ENCODE assay signal across 10 cellular contexts in genomic region chr15:69760263-69760855, GRCh38.
A peak's percentile ranks its signal among the peaks of the same experiment; 100 is the strongest.
DNase-seq lines count a peak whose midpoint lies in the region; ATAC-seq, FAIRE-seq and TF ChIP-seq lines count a peak whose summit lies in the region.
"Had no signal": no experiment of that assay in that cellular context is flagged by ENCODE, and none has a peak within 500 bp of the region (broad histone marks: within the 10 kb centered on the region; RNA-seq: fewer than 3 reads in every experiment).

No MANE protein-coding gene starts in this region.

- intact Hi-C loops in endothelial cell of umbilical vein (cut with micrococcal nuclease): loop anchor here (2.0 to 5.0 kb wide), 4 partner anchors 30 to 338 kb away; no protein-coding TSS in a partner anchor

- ATAC-seq in stimulated activated effector memory CD8-positive, alpha-beta T cell treated with anti-CD3 and anti-CD28 coated beads, Interleukin-12 subunit alpha, Interleukin-12 subunit beta, amount 100 ng/mL, for 72 hours: no peak

- no peak for TF ChIP-seq POLR2A in endothelial cell of umbilical vein (IDR thresholded peaks at IDR 0.05; ENCODE audit: low read depth, low read length)

- dilution Hi-C loops in endothelial cell of umbilical vein (cut with MboI; ENCODE audit: extremely low pct_ligation_motif_present, low sequenced_read_pairs): no loop called here

- H3K27me3 ChIP-seq in endothelial cell of umbilical vein (ENCODE audit: control insufficient read depth in 2 of 2, insufficient read depth in 2 of 2, low read length in 2 of 2): no peaks in the 10 kb centered on the region

- no peaks in the 10 kb centered on the region for H3K9me1 ChIP-seq in endothelial cell of umbilical vein (replicated peaks; ENCODE audit: control insufficient read depth, extremely low read depth, insufficient read depth, low read length)

- BruUV-seq in endothelial cell of umbilical vein (replicated peaks; lab: Mats Ljungman, UMichigan): no TSS peak

- CTCF ChIA-PET in endothelial cell of umbilical vein (lab: Charles Lee): interaction anchor here (0.7 to 1.3 kb wide), 3 partner anchors 11 to 510 kb away, joined by 3 to 4 read pairs (median 3); no protein-coding TSS in a partner anchor

- no peak overlapping the region for H3K4me3 ChIP-seq in endothelial cell of umbilical vein (replicated peaks in 1 of 3; ENCODE audit: insufficient read depth in 1 of 3, low read depth in 1 of 3, low read length in 3 of 3)

- peaks cover 36% of the 10 kb centered on the region for H3K4me1 ChIP-seq in endothelial cell of umbilical vein (ENCODE audit: control insufficient read depth, extremely low read depth, insufficient read depth, low read length)

- peak overlapping the region; percentile 29 for H2AFZ ChIP-seq in endothelial cell of umbilical vein (ENCODE audit: low read depth, low read length)

- H3K4me3 Mint-ChIP-seq in T-helper 1 cell treated with Interleukin-12 subunit alpha and Interleukin-12 subunit beta and Interleukin-4 antibody, amounts not matched to agents 30 μg/mL and 1 μg/mL, for 36 hours: peak overlapping the region; percentile 54
- peak overlapping the region; percentile 59 for H3K4me3 Mint-ChIP-seq in stimulated activated effector memory CD8-positive, alpha-beta T cell treated with anti-CD3 and anti-CD28 coated beads, Interleukin-12 subunit alpha, Interleukin-12 subunit beta, amount 100 ng/mL, for 72 hours

- H3K9me3 ChIP-seq in endothelial cell of umbilical vein (replicated peaks; ENCODE audit: control insufficient read depth, insufficient read depth, low read length): no peaks in the 10 kb centered on the region
- H3K9me3 ChIP-seq: heart right ventricle had no signal

- no peaks in the 10 kb centered on the region for H3K36me3 ChIP-seq in endothelial cell of umbilical vein (ENCODE audit: control insufficient read depth in 2 of 2, extremely low read depth in 1 of 2, insufficient read depth in 2 of 2, low read length in 2 of 2)
- H3K36me3 ChIP-seq: heart right ventricle had no signal

- peaks cover 31% of the 10 kb centered on the region for H3K9me3 Mint-ChIP-seq in T-helper 1 cell treated with Interleukin-12 subunit alpha and Interleukin-12 subunit beta and Interleukin-4 antibody, amounts not matched to agents 30 μg/mL and 1 μg/mL, for 36 hours
- no peaks in the 10 kb centered on the region for H3K9me3 Mint-ChIP-seq in stimulated activated effector memory CD8-positive, alpha-beta T cell treated with anti-CD3 and anti-CD28 coated beads, Interleukin-12 subunit alpha, Interleukin-12 subunit beta, amount 100 ng/mL, for 72 hours

- H4K20me1 ChIP-seq in endothelial cell of umbilical vein (replicated peaks; ENCODE audit: control insufficient read depth, extremely low read depth, insufficient read depth, low read length): no peaks in the 10 kb centered on the region

- H3K27me3 Mint-ChIP-seq in T-helper 1 cell treated with Interleukin-12 subunit alpha and Interleukin-12 subunit beta and Interleukin-4 antibody, amounts not matched to agents 30 μg/mL and 1 μg/mL, for 36 hours (ENCODE audit: low read depth): peaks cover 11% of the 10 kb centered on the region

- DNase-seq in T-helper 1 cell: no peak
- DNase-seq in RPMI7951 (ENCODE audit: low read depth): peak; percentile 46
- no peak for DNase-seq in endothelial cell of umbilical vein (ENCODE audit: low read depth, low spot score)
- DNase-seq in stimulated activated effector memory CD8-positive, alpha-beta T cell treated with anti-CD3 and anti-CD28 coated beads, Interleukin-12 subunit alpha, Interleukin-12 subunit beta, amount 100 ng/mL, for 72 hours (ENCODE audit: low spot score in 2 of 2): peak in 1 of 2 donors; percentile 70
- DNase-seq in SK-N-DZ (ENCODE audit: low spot score): no peak
- no peak for DNase-seq in HuH-7.5 (ENCODE audit: low spot score)
- no peak for DNase-seq in activated gamma-delta T cell treated with Interleukin-2 at 50 U/mL for 16 hours

- no peak for TF ChIP-seq CTCF in endothelial cell of umbilical vein (IDR thresholded peaks at IDR 0.05; ENCODE audit: extremely low read depth in 1 of 2, insufficient read depth in 1 of 2, low read depth in 1 of 2, low read length in 2 of 2)

- peak overlapping the region; percentile 67 for H3K27ac ChIP-seq in endothelial cell of umbilical vein (ENCODE audit: insufficient read depth, low read depth, low read length)
- H3K27ac ChIP-seq: 22Rv1 had no signal

- FAIRE-seq in endothelial cell of umbilical vein (lab: Jason Lieb, UNC): peak; percentile 4

- H3K79me2 ChIP-seq in endothelial cell of umbilical vein (ENCODE audit: control insufficient read depth, insufficient read depth, low read length): no peaks in the 10 kb centered on the region

- H3K36me3 Mint-ChIP-seq in T-helper 1 cell treated with Interleukin-12 subunit alpha and Interleukin-12 subunit beta and Interleukin-4 antibody, amounts not matched to agents 30 μg/mL and 1 μg/mL, for 36 hours (ENCODE audit: low read depth): peaks cover 26% of the 10 kb centered on the region
- peaks cover 30% of the 10 kb centered on the region for H3K36me3 Mint-ChIP-seq in stimulated activated effector memory CD8-positive, alpha-beta T cell treated with anti-CD3 and anti-CD28 coated beads, Interleukin-12 subunit alpha, Interleukin-12 subunit beta, amount 100 ng/mL, for 72 hours

- peak overlapping the region; percentile 67 for H3K27ac Mint-ChIP-seq in T-helper 1 cell treated with Interleukin-12 subunit alpha and Interleukin-12 subunit beta and Interleukin-4 antibody, amounts not matched to agents 30 μg/mL and 1 μg/mL, for 36 hours
- H3K27ac Mint-ChIP-seq in stimulated activated effector memory CD8-positive, alpha-beta T cell treated with anti-CD3 and anti-CD28 coated beads, Interleukin-12 subunit alpha, Interleukin-12 subunit beta, amount 100 ng/mL, for 72 hours: peak overlapping the region; percentile 93

- peaks cover 66% of the 10 kb centered on the region for H3K4me1 Mint-ChIP-seq in T-helper 1 cell treated with Interleukin-12 subunit alpha and Interleukin-12 subunit beta and Interleukin-4 antibody, amounts not matched to agents 30 μg/mL and 1 μg/mL, for 36 hours (ENCODE audit: low read depth)
- H3K4me1 Mint-ChIP-seq in stimulated activated effector memory CD8-positive, alpha-beta T cell treated with anti-CD3 and anti-CD28 coated beads, Interleukin-12 subunit alpha, Interleukin-12 subunit beta, amount 100 ng/mL, for 72 hours: peaks cover 80% of the 10 kb centered on the region

- POLR2A ChIA-PET in endothelial cell of umbilical vein (lab: Charles Lee): no interaction called here

- H3K4me2 ChIP-seq in endothelial cell of umbilical vein (ENCODE audit: insufficient read depth, low read length): peak overlapping the region; percentile 57

- peak overlapping the region; percentile 29 for H3K9ac ChIP-seq in endothelial cell of umbilical vein (replicated peaks; ENCODE audit: extremely low read depth, insufficient read depth, low read length)

TF ChIP-seq in endothelial cell of umbilical vein, 7 proteins besides CTCF, POLR2A, EP300 and RAD21:
- TF ChIP-seq MYC (IDR thresholded peaks at IDR 0.05; ENCODE audit: low read depth, low read length): no peak
- no peak for TF ChIP-seq FOS (IDR thresholded peaks at IDR 0.05; ENCODE audit: borderline replicate concordance, insufficient read depth, low read length)
- TF ChIP-seq EZH2 (IDR thresholded peaks at IDR 0.05; ENCODE audit: borderline replicate concordance, low read depth, low read length, severe bottlenecking): no peak
- TF ChIP-seq MAX (IDR thresholded peaks at IDR 0.05; ENCODE audit: insufficient read depth, insufficient read length): no peak
TF ChIP-seq in endothelial cell of umbilical vein: peak in this region for 0.
